Comparison of ENCODE assay signal across 1 cellular context in genomic region chr7:126657599-126658358, GRCh38.
TF ChIP-seq lines count a peak whose summit lies in the region.

No MANE protein-coding gene starts in this region.

TF ChIP-seq in GM12878, 131 proteins besides CTCF, POLR2A, EP300 and RAD21 (continued from another document):
- TF ChIP-seq ELK1 (IDR thresholded peaks at IDR 0.05; ENCODE audit: low read depth, low read length) = no peak
- TF ChIP-seq RELB (IDR thresholded peaks at IDR 0.05; ENCODE audit: low read depth) = peak; percentile 91
- TF ChIP-seq ZBTB33 (IDR thresholded peaks at IDR 0.05) = no peak
- TF ChIP-seq SPI1 (IDR thresholded peaks at IDR 0.05; ENCODE audit: borderline replicate concordance, insufficient read depth, low read depth, low read length) = peak; percentile 27; the same call in 1 of the 2 replicates
- no peak for TF ChIP-seq ZNF274 (IDR thresholded peaks at IDR 0.05; ENCODE audit: insufficient read depth, insufficient read length)
- no peak; the same call in 1 of the 2 replicates for TF ChIP-seq GATAD2B (conservative IDR thresholded peaks at IDR 0.05; ENCODE audit: low read depth)
- no peak for TF ChIP-seq NRF1 (conservative IDR thresholded peaks at IDR 0.05; ENCODE audit: low read depth, low read length)
- 0 out of 2 replicates have a peak, but pooled peaks have one; percentile 26 for TF ChIP-seq EED (IDR thresholded peaks at IDR 0.05; ENCODE audit: low read depth)
- TF ChIP-seq STAT3 (IDR thresholded peaks at IDR 0.05; ENCODE audit: low read depth, low read length) = 0 out of 2 replicates have a peak, but pooled peaks have one; percentile 50
- no peak for TF ChIP-seq POLR2AphosphoS5 (IDR thresholded peaks at IDR 0.05; ENCODE audit: low read length)
- no peak for TF ChIP-seq MYB (IDR thresholded peaks at IDR 0.05; ENCODE audit: borderline replicate concordance, low read depth, low read length)
- peak; percentile 58 for TF ChIP-seq IKZF1 (conservative IDR thresholded peaks at IDR 0.05)
- TF ChIP-seq PBX3 (IDR thresholded peaks at IDR 0.05; ENCODE audit: insufficient replicate concordance, low read depth, low read length) = peak; percentile 14
- TF ChIP-seq TARDBP (IDR thresholded peaks at IDR 0.05; ENCODE audit: borderline replicate concordance) = no peak
- no peak for TF ChIP-seq TAF1 (IDR thresholded peaks at IDR 0.05; ENCODE audit: borderline replicate concordance, low read depth, low read length)
- TF ChIP-seq WRNIP1 (IDR thresholded peaks at IDR 0.05; ENCODE audit: borderline replicate concordance, low read depth, low read length) = no peak
- TF ChIP-seq MYC (IDR thresholded peaks at IDR 0.05; ENCODE audit: insufficient read depth, insufficient read length, insufficient replicate concordance, low read length, severe bottlenecking) = no peak
- no peak; the same call in 1 of the 2 replicates for TF ChIP-seq MAX (IDR thresholded peaks at IDR 0.05; ENCODE audit: low read depth, low read length)
- TF ChIP-seq RBBP5 (conservative IDR thresholded peaks at IDR 0.05) = no peak
- peak; percentile 59 for TF ChIP-seq SKIL (IDR thresholded peaks at IDR 0.05; ENCODE audit: low read depth, poor library complexity, severe bottlenecking)
- TF ChIP-seq CEBPB (IDR thresholded peaks at IDR 0.05; ENCODE audit: borderline replicate concordance in 1 of 2, low read depth in 2 of 2, low read length in 2 of 2) = no peak
- TF ChIP-seq SUPT20H (IDR thresholded peaks at IDR 0.05; ENCODE audit: borderline replicate concordance, control insufficient read depth, low read depth, low read length) = no peak
- TF ChIP-seq BHLHE40 (IDR thresholded peaks at IDR 0.05; ENCODE audit: borderline replicate concordance in 1 of 2, low read depth in 2 of 2, low read length in 1 of 2) = peak; percentile 51 to 83; a peak in 2 of 4 replicates
- TF ChIP-seq BRCA1 (IDR thresholded peaks at IDR 0.05; ENCODE audit: low read depth, low read length) = no peak
- TF ChIP-seq REST (IDR thresholded peaks at IDR 0.05; ENCODE audit: low read depth, low read length) = no peak
- peak; percentile 60 for TF ChIP-seq PKNOX1 (IDR thresholded peaks at IDR 0.05)
TF ChIP-seq in GM12878: peak in this region for 39.
